In genomic region chr7:122300607-122301079, GRCh38 we compare ENCODE assay signal across 20 cellular contexts. TPM values are rescaled to one million over a fixed set of nuclear protein-coding genes. Genes with fewer than 3 reads are reported as not detected.
DNase-seq lines count a peak whose midpoint lies in the region; ATAC-seq, FAIRE-seq and TF ChIP-seq lines count a peak whose summit lies in the region.
"Had no signal": no experiment of that assay in that cellular context is flagged by ENCODE, and none has a peak within 500 bp of the region (broad histone marks: within the 10 kb centered on the region; RNA-seq: fewer than 3 reads in every experiment).

No MANE protein-coding gene starts in this region.

- WGBS in transverse colon (ENCODE audit: low coverage in 1 of 2), 2 donors, result 6 to 13% methylated on average over 5 to 14 of the region's 14 CpGs

- H3K27me3 ChIP-seq in neural progenitor cell (no peaks in the 10 kb centered on the region), transverse colon (peaks cover 99% of the 10 kb centered on the region), foreskin keratinocyte (peaks cover 99% of the 10 kb centered on the region)
- H3K27me3 ChIP-seq: BLaER1 had no signal

- no peak for TF ChIP-seq CTCF in endothelial cell (IDR thresholded peaks at IDR 0.05; ENCODE audit: unreplicated experiment)
- no peak for TF ChIP-seq CTCF in neural progenitor cell (IDR thresholded peaks at IDR 0.05)
- TF ChIP-seq CTCF in transverse colon (IDR thresholded peaks at IDR 0.05), result no peak
- no peak for TF ChIP-seq CTCF in foreskin keratinocyte (conservative IDR thresholded peaks at IDR 0.05)
- TF ChIP-seq CTCF in kidney (IDR thresholded peaks at IDR 0.05; ENCODE audit: borderline replicate concordance, extremely low read depth, insufficient read depth), result no peak

- H3K4me3 ChIP-seq in neural progenitor cell, result peak overlapping the region; percentile 92
- H3K4me3 ChIP-seq in transverse colon, result no peak overlapping the region
- H3K4me3 ChIP-seq in kidney (ENCODE audit: low read length in 2 of 2), result no peak overlapping the region
- H3K4me3 ChIP-seq: BLaER1 had no signal

- H3K36me3 ChIP-seq in neural progenitor cell, result peaks cover 15% of the 10 kb centered on the region
- no peaks in the 10 kb centered on the region for H3K36me3 ChIP-seq in transverse colon
- no peaks in the 10 kb centered on the region for H3K36me3 ChIP-seq in kidney (ENCODE audit: control insufficient read depth in 1 of 2, insufficient read depth in 2 of 2, low read length in 2 of 2)
- H3K36me3 ChIP-seq: BLaER1 had no signal

- H3K27ac Mint-ChIP-seq in endothelial cell (ENCODE audit: unreplicated experiment) (no peak overlapping the region), neural progenitor cell (no peak overlapping the region)
- H3K27ac Mint-ChIP-seq: mesothelial cell of epicardium; T-helper 1 cell treated with Interleukin-12 subunit alpha and Interleukin-12 subunit beta and Interleukin-4 antibody, amounts not matched to agents 30 μg/mL and 1 μg/mL, for 36 hours had no signal

- H3K4me3 Mint-ChIP-seq in endothelial cell (ENCODE audit: unreplicated experiment) (peak overlapping the region; percentile 79), neural progenitor cell (peak overlapping the region; percentile 71)
- H3K4me3 Mint-ChIP-seq: T-helper 1 cell treated with Interleukin-12 subunit alpha and Interleukin-12 subunit beta and Interleukin-4 antibody, amounts not matched to agents 30 μg/mL and 1 μg/mL, for 36 hours had no signal

- peaks cover 75% of the 10 kb centered on the region for H3F3A ChIP-seq in neural progenitor cell (ENCODE audit: low read depth)

- ATAC-seq in GM21576 (IDR thresholded peaks at IDR 0.05; ENCODE audit: unreplicated experiment), result no peak
- no peak for ATAC-seq in foreskin keratinocyte

- H3K4me1 ChIP-seq in neural progenitor cell, result peaks cover 23% of the 10 kb centered on the region
- peaks cover 12 to 40% (median 26%) of the 10 kb centered on the region in 4 donors for H3K4me1 ChIP-seq in transverse colon
- no peaks in the 10 kb centered on the region for H3K4me1 ChIP-seq in foreskin keratinocyte
- peaks cover 0 to 3% of the 10 kb centered on the region in 2 donors for H3K4me1 ChIP-seq in kidney (ENCODE audit: control insufficient read depth in 1 of 2, insufficient read depth in 1 of 2, low read depth in 1 of 2, low read length in 2 of 2)
- H3K4me1 ChIP-seq: BLaER1, parathyroid adenoma had no signal

- H3K9me3 Mint-ChIP-seq in endothelial cell (ENCODE audit: unreplicated experiment), result no peaks in the 10 kb centered on the region
- H3K9me3 Mint-ChIP-seq in neural progenitor cell, result peaks cover 5% of the 10 kb centered on the region
- H3K9me3 Mint-ChIP-seq: mesothelial cell of epicardium had no signal

- peak overlapping the region; percentile 96 for H3K27ac ChIP-seq in neural progenitor cell
- H3K27ac ChIP-seq in transverse colon, result no peak overlapping the region
- no peak overlapping the region for H3K27ac ChIP-seq in foreskin keratinocyte
- no peak overlapping the region for H3K27ac ChIP-seq in kidney (ENCODE audit: low read depth in 2 of 2, low read length in 2 of 2)
- H3K27ac ChIP-seq: BLaER1, parathyroid adenoma had no signal

- no peak overlapping the region for H2AFZ ChIP-seq in neural progenitor cell (replicated peaks)
- H2AFZ ChIP-seq: parathyroid adenoma had no signal

- H3K36me3 Mint-ChIP-seq in endothelial cell (ENCODE audit: low read depth, unreplicated experiment) (peaks cover 9% of the 10 kb centered on the region), neural progenitor cell (peaks cover 14% of the 10 kb centered on the region)
- H3K36me3 Mint-ChIP-seq: mesothelial cell of epicardium had no signal

- H3K9me3 ChIP-seq in neural progenitor cell (ENCODE audit: low read depth) (no peaks in the 10 kb centered on the region), transverse colon (no peaks in the 10 kb centered on the region), kidney (ENCODE audit: control insufficient read depth in 1 of 2, low read length in 2 of 2) (no peaks in the 10 kb centered on the region)

- no peak for FAIRE-seq in kidney (lab: Jason Lieb, UNC)

- no peak for TF ChIP-seq POLR2A in transverse colon (IDR thresholded peaks at IDR 0.05)

- H4K20me1 ChIP-seq in neural progenitor cell (ENCODE audit: low read depth), result peaks cover 61% of the 10 kb centered on the region
- H4K20me1 ChIP-seq: BLaER1 had no signal

- H3K9ac ChIP-seq in neural progenitor cell, result peak overlapping the region; percentile 18
- H3K9ac ChIP-seq in kidney (ENCODE audit: low read length in 2 of 2), result no peak overlapping the region
- H3K9ac ChIP-seq: BLaER1, parathyroid adenoma had no signal

- DNase-seq in Daoy (ENCODE audit: low read depth) (peak; percentile 73), NCI-H1092 treated with DMSO at 0.1 percent for 48 hours (lab: John Stamatoyannopoulos, UW) (peak; percentile 33), endothelial cell (ENCODE audit: low spot score) (no peak), neural progenitor cell (ENCODE audit: low spot score) (peak; percentile 57), transverse colon (no peak), foreskin keratinocyte (no peak), kidney (no peak)
- DNase-seq: activated CD4-positive, alpha-beta T cell treated with anti-CD3 and anti-CD28 coated beads for 48 hours; activated T-cell treated with anti-CD3 and anti-CD28 coated beads, Interleukin-2, amount 50 U/mL, for 1 hour; DND-41; erythroblast; hippocampal formation; NCI-H446 had no signal

- no peak for TF ChIP-seq EP300 in transverse colon (IDR thresholded peaks at IDR 0.05; ENCODE audit: low read depth)

- in situ Hi-C loops in transverse colon (cut with MboI; ENCODE audit: low pct_ligation_motif_present in 1 of 4, low pct_unique_long_range_greater_than_20kb in 1 of 4, low sequenced_read_pairs in 3 of 4), result no loop called here

- peaks cover 81% of the 10 kb centered on the region for H3K79me2 ChIP-seq in neural progenitor cell (ENCODE audit: low read depth)
- H3K79me2 ChIP-seq: parathyroid adenoma had no signal

- peaks cover 27% of the 10 kb centered on the region for H3K27me3 Mint-ChIP-seq in endothelial cell (ENCODE audit: unreplicated experiment)
- H3K27me3 Mint-ChIP-seq in neural progenitor cell (ENCODE audit: insufficient read depth, low read depth), result peaks cover 41% of the 10 kb centered on the region

- peaks cover 28% of the 10 kb centered on the region for H3K4me1 Mint-ChIP-seq in endothelial cell (ENCODE audit: unreplicated experiment)
- H3K4me1 Mint-ChIP-seq in neural progenitor cell, result peaks cover 13% of the 10 kb centered on the region

- intact Hi-C loops in transverse colon (cut with DNase I; ENCODE audit: low total_unique reads) (no loop called here), kidney (cut with DNase I) (no loop called here)

- peak overlapping the region; percentile 98 for H3K4me2 ChIP-seq in neural progenitor cell
- H3K4me2 ChIP-seq: BLaER1 had no signal

RNA-seq across cellular contexts. Expression of gene FEZF1, which starts 3.9 kb away (rescaled TPM):
- total RNA-seq in Daoy (2014; rRNA removed; shearing (Covaris generic)), result 0.03 and 0.69 TPM in 2 replicates
- total RNA-seq in endothelial cell (ENCODE audit: unreplicated experiment) (0.28 TPM), neural progenitor cell (ENCODE audit: low replicate concordance) (330 and 467 TPM in 2 replicates), transverse colon (not detected), foreskin keratinocyte (not detected in 2 replicates), kidney (not detected)
- polyA plus RNA-seq in foreskin keratinocyte (not detected in 2 replicates), kidney (ENCODE audit: insufficient read depth, low read depth, low replicate concordance) (not detected)
- total RNA-seq: mesothelial cell of epicardium, RPMI7951, urinary bladder had no signal
- polyA plus RNA-seq: urinary bladder had no signal

Comparison
In these comparisons a context has a peak if more than half of its experiments do, and no peak if none do; other contexts are left out.
1. DNase-seq: peak in Daoy (single experiment), NCI-H1092 treated with DMSO at 0.1 percent for 48 hours (single experiment) and neural progenitor cell (single experiment); none in endothelial cell (single experiment), transverse colon (single experiment), foreskin keratinocyte (0 of 2) and kidney (single experiment).
2. RNA of gene FEZF1, which starts 3.9 kb away (total RNA-seq): 330 to 467 TPM in neural progenitor cell; 0.03 to 0.69 TPM in Daoy, 0.28 TPM in endothelial cell (single experiment), not detected in kidney (single experiment), not detected in transverse colon and not detected in foreskin keratinocyte; every median in the first group is over 100 times any median in the second.